ENCODE assay signal across 8 cellular contexts in genomic region chr17:2213291-2213960, GRCh38.
A peak's percentile ranks its signal among the peaks of the same experiment; 100 is the strongest.
DNase-seq lines count a peak whose midpoint lies in the region; ATAC-seq and TF ChIP-seq lines count a peak whose summit lies in the region.

No MANE protein-coding gene starts in this region.

- CTCF ChIA-PET in AG04450 (lab: Charles Lee): interaction anchor here (1.3 kb wide), 1 partner anchor 31 kb away, joined by 5 read pairs; no protein-coding TSS in a partner anchor

- peaks cover 26% of the 10 kb centered on the region for H3K4me1 Mint-ChIP-seq in neural crest cell

- WGBS in esophagus squamous epithelium, 2 donors: 69 to 73% methylated on average over 11 of the region's 11 CpGs

- peaks cover 34 to 71% (median 38%) of the 10 kb centered on the region in 3 donors for H3K4me1 ChIP-seq in esophagus squamous epithelium

- intact Hi-C loops in esophagus squamous epithelium (cut with DNase I): no loop called here

- H3K4me3 ChIP-seq in AG04450 (ENCODE audit: low read depth, low read length) (peak overlapping the region; percentile 56), esophagus squamous epithelium (no peak overlapping the region)

- H3K4me3 Mint-ChIP-seq in neural crest cell: no peak overlapping the region

- no peaks in the 10 kb centered on the region for H3K9me3 Mint-ChIP-seq in neural crest cell

- no peaks in the 10 kb centered on the region for H3K9me3 ChIP-seq in AG04450 (ENCODE audit: control insufficient read depth, insufficient read depth, low read length)
- H3K9me3 ChIP-seq in esophagus squamous epithelium: no peaks in the 10 kb centered on the region

- no peaks in the 10 kb centered on the region for H3K27me3 Mint-ChIP-seq in neural crest cell (ENCODE audit: low read depth)

- H3K27ac ChIP-seq in AG04450 (ENCODE audit: low read depth, low read length): peak overlapping the region; percentile 100
- peak overlapping the region; percentile 66 to 89 (median 82) for H3K27ac ChIP-seq in esophagus squamous epithelium

- POLR2A ChIA-PET in AG04450 (lab: Yijun Ruan, JAX): interaction anchor here (0.7 to 3.9 kb wide), 15 partner anchors 9 to 155 kb away, joined by 3 to 23 read pairs (median 4); no protein-coding TSS in a partner anchor

- peaks cover 0 to 14% (median 0%) of the 10 kb centered on the region in 3 donors for H3K36me3 ChIP-seq in esophagus squamous epithelium

- no peak for TF ChIP-seq POLR2A in esophagus squamous epithelium (IDR thresholded peaks at IDR 0.05)

- no peak for DNase-seq in AG04450 (ENCODE audit: low read depth, low spot score)
- DNase-seq in NCI-H2227 treated with DMSO at 0.1 percent for 48 hours (lab: John Stamatoyannopoulos, UW): peak; percentile 15
- no peak for DNase-seq in esophagus squamous epithelium (lab: John Stamatoyannopoulos, UW)
- no peak for DNase-seq in neural crest cell (ENCODE audit: low read depth, low spot score)
- DNase-seq in NCI-H446 treated with DMSO at 0.1 percent for 48 hours (lab: John Stamatoyannopoulos, UW): no peak
- no peak for DNase-seq in NCI-H2196 (lab: John Stamatoyannopoulos, UW; ENCODE audit: unreplicated experiment)

- ATAC-seq in HG02870 (IDR thresholded peaks at IDR 0.05; ENCODE audit: unreplicated experiment): no peak
- ATAC-seq in HG02763 (IDR thresholded peaks at IDR 0.05; ENCODE audit: unreplicated experiment): no peak

- H3K36me3 Mint-ChIP-seq in neural crest cell (ENCODE audit: low read depth): peaks cover under 1% of the 10 kb centered on the region

- peak overlapping the region; percentile 4 for H3K27ac Mint-ChIP-seq in neural crest cell (ENCODE audit: unreplicated experiment)

- no peaks in the 10 kb centered on the region for H3K27me3 ChIP-seq in AG04450 (ENCODE audit: control insufficient read depth, insufficient read depth, low read length)
- no peaks in the 10 kb centered on the region for H3K27me3 ChIP-seq in esophagus squamous epithelium

- no peak for TF ChIP-seq CTCF in AG04450 (IDR thresholded peaks at IDR 0.05; ENCODE audit: low read depth, low read length)
- TF ChIP-seq CTCF in esophagus squamous epithelium (IDR thresholded peaks at IDR 0.05): no peak
- TF ChIP-seq CTCF in neural crest cell (conservative IDR thresholded peaks at IDR 0.05): no peak
